ENCODE assay signal across 10 cellular contexts in the genomic region with DNA sequence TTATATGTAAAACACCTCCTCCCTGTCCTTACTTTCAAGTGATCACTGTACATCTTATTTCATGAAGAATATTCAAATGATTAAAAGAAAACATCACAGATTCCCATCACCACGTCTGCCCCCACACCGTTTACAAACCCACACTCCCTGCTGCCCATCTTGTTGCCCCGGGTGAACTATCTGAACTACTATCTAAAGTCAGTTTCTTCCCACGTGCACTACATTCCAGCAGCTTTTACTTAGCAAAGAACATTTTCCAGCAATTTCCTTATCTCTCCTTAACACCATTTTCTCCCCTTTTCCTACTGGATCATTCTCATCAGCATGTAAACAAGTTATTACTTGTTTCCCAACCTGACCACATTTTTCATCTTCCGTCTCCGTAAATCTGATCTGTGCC. TPM values are rescaled to one million over a fixed set of nuclear protein-coding genes. Genes with fewer than 3 reads are reported as not detected.
"Had no signal": no experiment of that assay in that cellular context is flagged by ENCODE, and none has a peak within 500 bp of the region (broad histone marks: within the 10 kb centered on the region; RNA-seq: fewer than 3 reads in every experiment).

No MANE protein-coding gene starts in this region.

RNA-seq across cellular contexts. Expression of gene SPDYE16, which starts 16.6 kb away (rescaled TPM):
- total RNA-seq: cardiac septum, epithelial cell of proximal tubule, esophagus squamous epithelium, kidney epithelial cell, lung microvascular endothelial cell, mucosa of gallbladder, right atrium auricular region, stomach, transverse colon, urinary bladder had no signal

RNA-seq across cellular contexts. Expression of gene UPK3B, which starts 49.3 kb away (rescaled TPM):
- total RNA-seq: epithelial cell of proximal tubule, kidney epithelial cell had no signal
